ENCODE assay signal across 13 cellular contexts in genomic region chr14:92472860-92473259, GRCh38. TPM values are rescaled to one million over a fixed set of nuclear protein-coding genes. Genes with fewer than 3 reads are reported as not detected.
A peak's percentile ranks its signal among the peaks of the same experiment; 100 is the strongest.
DNase-seq lines count a peak whose midpoint lies in the region; ATAC-seq and TF ChIP-seq lines count a peak whose summit lies in the region.
"Had no signal": no experiment of that assay in that cellular context is flagged by ENCODE, and none has a peak within 500 bp of the region (broad histone marks: within the 10 kb centered on the region; RNA-seq: fewer than 3 reads in every experiment).

No MANE protein-coding gene starts in this region.

- H3K27me3 Mint-ChIP-seq in activated T-helper 17 cell treated with anti-CD3 and anti-CD28 coated beads, Interleukin-2, amount 50 U/mL, for 72 hours = peaks cover 3% of the 10 kb centered on the region
- H3K27me3 Mint-ChIP-seq in activated T-cell treated with anti-CD3 and anti-CD28 coated beads, Interleukin-2, amount 50 U/mL, for 4 hours (ENCODE audit: low read depth) = no peaks in the 10 kb centered on the region

- H3K27me3 ChIP-seq in lung (ENCODE audit: control insufficient read depth, insufficient read depth) (no peaks in the 10 kb centered on the region), upper lobe of right lung (no peaks in the 10 kb centered on the region)
- H3K27me3 ChIP-seq: pancreas had no signal

- no peaks in the 10 kb centered on the region for H3K4me1 Mint-ChIP-seq in activated T-helper 17 cell treated with anti-CD3 and anti-CD28 coated beads, Interleukin-2, amount 50 U/mL, for 72 hours
- H3K4me1 Mint-ChIP-seq in activated T-cell treated with anti-CD3 and anti-CD28 coated beads, Interleukin-2, amount 50 U/mL, for 4 hours (ENCODE audit: low read depth) = no peaks in the 10 kb centered on the region

- H3K36me3 Mint-ChIP-seq in activated T-helper 17 cell treated with anti-CD3 and anti-CD28 coated beads, Interleukin-2, amount 50 U/mL, for 72 hours (ENCODE audit: low read depth) = no peaks in the 10 kb centered on the region
- no peaks in the 10 kb centered on the region for H3K36me3 Mint-ChIP-seq in activated T-cell treated with anti-CD3 and anti-CD28 coated beads, Interleukin-2, amount 50 U/mL, for 4 hours (ENCODE audit: insufficient read depth)
- H3K36me3 Mint-ChIP-seq: activated CD4-positive, alpha-beta memory T cell treated with anti-CD3 and anti-CD28 coated beads for 36 hours had no signal

- 31 to 63% methylated on average over 1 of the region's 1 CpG for WGBS in lung, 2 donors

- no peak for DNase-seq in Right ventricle myocardium superior
- DNase-seq in cardiac septum (ENCODE audit: low spot score) = no peak
- peak; percentile 20 for DNase-seq in lung (ENCODE audit: low spot score)
- DNase-seq in upper lobe of right lung = no peak
- DNase-seq in NCI-H1105 treated with DMSO at 0.1 percent for 48 hours (lab: John Stamatoyannopoulos, UW) = no peak
- DNase-seq in activated T-cell treated with anti-CD3 and anti-CD28 coated beads, Interleukin-2, amount 50 U/mL, for 4 hours = no peak
- DNase-seq: activated CD4-positive, alpha-beta memory T cell treated with anti-CD3 and anti-CD28 coated beads for 36 hours; NCI-H146; stimulated activated CD4-positive, alpha-beta T cell treated with anti-CD3 and anti-CD28 coated beads, Interleukin-2, amount 100 ng/mL, for 24 hours; T-helper 1 cell had no signal

- H3K9me3 ChIP-seq in lung (ENCODE audit: control insufficient read depth in 2 of 2, insufficient read depth in 1 of 2, low read length in 1 of 2) = no peaks in the 10 kb centered on the region
- H3K9me3 ChIP-seq in upper lobe of right lung = no peaks in the 10 kb centered on the region
- H3K9me3 ChIP-seq: pancreas had no signal

- H3K4me1 ChIP-seq in lung (ENCODE audit: control insufficient read depth in 2 of 2, insufficient read depth in 2 of 2, low read length in 2 of 2) (peaks cover 1 to 5% of the 10 kb centered on the region in 2 donors), upper lobe of right lung (peaks cover 11% of the 10 kb centered on the region)
- H3K4me1 ChIP-seq: pancreas had no signal

- H3K27ac ChIP-seq in lung (ENCODE audit: low read depth in 1 of 2, low read length in 1 of 2) = no peak overlapping the region
- H3K27ac ChIP-seq in upper lobe of right lung = no peak overlapping the region
- H3K27ac ChIP-seq: pancreas had no signal

- TF ChIP-seq CTCF in lung (IDR thresholded peaks at IDR 0.05; ENCODE audit: control extremely low read depth, extremely low read depth) (no peak), upper lobe of right lung (IDR thresholded peaks at IDR 0.05) (no peak)

- H3K36me3 ChIP-seq in lung (ENCODE audit: control insufficient read depth in 2 of 2, insufficient read depth in 2 of 2, low read length in 2 of 2) (no peaks in the 10 kb centered on the region), upper lobe of right lung (no peaks in the 10 kb centered on the region)
- H3K36me3 ChIP-seq: pancreas had no signal

- H3K4me3 ChIP-seq in lung (no peak overlapping the region), upper lobe of right lung (no peak overlapping the region)
- H3K4me3 ChIP-seq: pancreas had no signal

- intact Hi-C loops in Right ventricle myocardium superior (cut with DNase I) (no loop called here), cardiac septum (cut with DNase I) (no loop called here), upper lobe of right lung (cut with DNase I) (no loop called here)

- H3K9me3 Mint-ChIP-seq in activated T-helper 17 cell treated with anti-CD3 and anti-CD28 coated beads, Interleukin-2, amount 50 U/mL, for 72 hours = no peaks in the 10 kb centered on the region
- peaks cover 7% of the 10 kb centered on the region for H3K9me3 Mint-ChIP-seq in activated T-cell treated with anti-CD3 and anti-CD28 coated beads, Interleukin-2, amount 50 U/mL, for 4 hours

- H3K27ac Mint-ChIP-seq in activated T-helper 17 cell treated with anti-CD3 and anti-CD28 coated beads, Interleukin-2, amount 50 U/mL, for 72 hours = no peak overlapping the region
- H3K27ac Mint-ChIP-seq: activated CD4-positive, alpha-beta memory T cell treated with anti-CD3 and anti-CD28 coated beads for 36 hours had no signal

- no peak overlapping the region for H3K4me3 Mint-ChIP-seq in activated T-helper 17 cell treated with anti-CD3 and anti-CD28 coated beads, Interleukin-2, amount 50 U/mL, for 72 hours
- no peak overlapping the region for H3K4me3 Mint-ChIP-seq in activated T-cell treated with anti-CD3 and anti-CD28 coated beads, Interleukin-2, amount 50 U/mL, for 4 hours
- H3K4me3 Mint-ChIP-seq: activated CD4-positive, alpha-beta memory T cell treated with anti-CD3 and anti-CD28 coated beads for 36 hours had no signal

- ATAC-seq in Right ventricle myocardium superior (ENCODE audit: poor library complexity) (peak; percentile 58), lung (ENCODE audit: insufficient read depth, low FRiP score) (no peak), upper lobe of right lung (peak; percentile 90), HG02885 (IDR thresholded peaks at IDR 0.05; ENCODE audit: poor library complexity, unreplicated experiment) (no peak)
- peak; percentile 59 for ATAC-seq in activated T-helper 17 cell treated with anti-CD3 and anti-CD28 coated beads, Interleukin-2, amount 50 U/mL, for 72 hours (replicated peaks)
- ATAC-seq in activated T-cell treated with anti-CD3 and anti-CD28 coated beads, Interleukin-2, amount 50 U/mL, for 4 hours = no peak

RNA-seq across cellular contexts. Expression of gene RIN3, which starts 40.7 kb away (rescaled TPM):
- 11.0 TPM for total RNA-seq in Right ventricle myocardium superior
- total RNA-seq in cardiac septum = 12.1 TPM
- total RNA-seq in activated T-helper 17 cell treated with anti-CD3 and anti-CD28 coated beads, Interleukin-2, amount 50 U/mL, for 72 hours = 10 to 100 TPM; 14.1 to 24.1 TPM
- total RNA-seq in lung = 10 to 100 TPM; 28.1 to 55.5 TPM
- polyA plus RNA-seq in lung = 10 to 100 TPM; 19.3 to 52.4 TPM
- 56.0 TPM for total RNA-seq in upper lobe of right lung
- total RNA-seq in activated T-cell treated with anti-CD3 and anti-CD28 coated beads, Interleukin-2, amount 50 U/mL, for 4 hours = 10 to 100 TPM; 14.2 to 24.3 (median 18.5) TPM

Comparison
In these comparisons a context has a peak if more than half of its experiments do, and no peak if none do; other contexts are left out.
1. ATAC-seq: peak in Right ventricle myocardium superior (single experiment), activated T-helper 17 cell treated with anti-CD3 and anti-CD28 coated beads, Interleukin-2, amount 50 U/mL, for 72 hours (single experiment) and upper lobe of right lung (single experiment); none in lung (single experiment), HG02885 (single experiment) and activated T-cell treated with anti-CD3 and anti-CD28 coated beads, Interleukin-2, amount 50 U/mL, for 4 hours (0 of 2).